Comparison of ENCODE assay signal across 24 cellular contexts in genomic region chr17:50514388-50514787, GRCh38. TPM values are rescaled to one million over a fixed set of nuclear protein-coding genes. Genes with fewer than 3 reads are reported as not detected.
DNase-seq lines count a peak whose midpoint lies in the region; ATAC-seq, FAIRE-seq and TF ChIP-seq lines count a peak whose summit lies in the region.
"Had no signal": no experiment of that assay in that cellular context is flagged by ENCODE, and none has a peak within 500 bp of the region (broad histone marks: within the 10 kb centered on the region; RNA-seq: fewer than 3 reads in every experiment).

No MANE protein-coding gene starts in this region.

- peaks cover 0 to 8% of the 10 kb centered on the region in 2 experiments; a peak in 1 of 5 replicates for H3K27me3 ChIP-seq in HepG2 (ENCODE audit: control insufficient read depth in 1 of 2, insufficient read depth in 2 of 2, low read length in 2 of 2)
- no peaks in the 10 kb centered on the region for H3K27me3 ChIP-seq in right lobe of liver
- H3K27me3 ChIP-seq in mesenchymal stem cell (ENCODE audit: control insufficient read depth in 1 of 2, insufficient read depth in 1 of 2, low read length in 2 of 2) = no peaks in the 10 kb centered on the region
- no peaks in the 10 kb centered on the region for H3K27me3 ChIP-seq in trophoblast cell (ENCODE audit: insufficient read depth, low read length)
- H3K27me3 ChIP-seq in HAP-1 (ENCODE audit: low read depth) = no peaks in the 10 kb centered on the region

- POLR2A ChIA-PET in HepG2 (lab: Yijun Ruan, JAX) = interaction anchor here (1.8 kb wide), 1 partner anchor 11 kb away, joined by 4 read pairs; no protein-coding TSS in a partner anchor

- no peak overlapping the region for H4K8ac ChIP-seq in mesenchymal stem cell (ENCODE audit: low read length)
- H4K8ac ChIP-seq in trophoblast cell (ENCODE audit: low read depth, low read length) = no peak overlapping the region

- H2BK12ac ChIP-seq in mesenchymal stem cell (ENCODE audit: low read length in 2 of 2) (no peak overlapping the region), trophoblast cell (ENCODE audit: low read length) (peak overlapping the region; percentile 1)

- H3K4me2 ChIP-seq in HepG2 (ENCODE audit: low read depth, low read length) (no peak overlapping the region; the same call in 1 of the 2 replicates), mesenchymal stem cell (ENCODE audit: low read length, poor library complexity, severe bottlenecking) (no peak overlapping the region), trophoblast cell (ENCODE audit: low read length) (no peak overlapping the region)

- H3K23ac ChIP-seq in mesenchymal stem cell (ENCODE audit: low read length in 2 of 2) (no peak overlapping the region), trophoblast cell (ENCODE audit: low read length) (no peak overlapping the region)

- in situ Hi-C loops in HepG2 (cut with HindIII; ENCODE audit: extremely low pct_ligation_motif_present, low pct_unique_long_range_greater_than_20kb) = no loop called here
- in situ Hi-C loops in HAP-1 (cut with MboI; ENCODE audit: low sequenced_read_pairs) = no loop called here

- 2% methylated on average over 3 of the region's 3 CpGs for WGBS in HepG2 (ENCODE audit: low lambda C conversion rate)
- 53% methylated on average over 3 of the region's 3 CpGs for WGBS in right lobe of liver (ENCODE audit: insufficient coverage, low coverage, low lambda C conversion rate, missing lambda C conversion rate)
- WGBS in mesenchymal stem cell = 56% methylated on average over 3 of the region's 3 CpGs
- WGBS in trophoblast cell (ENCODE audit: extremely low coverage, insufficient coverage, insufficient read length) = no CpG with 5 or more reads among the region's 3 CpGs

- TF ChIP-seq RAD21 in HepG2 (CRISPR knock-in tag; IDR thresholded peaks at IDR 0.05) = no peak

- H3K4me1 ChIP-seq in HepG2 (ENCODE audit: insufficient read depth, low read length) = peaks cover 58% of the 10 kb centered on the region
- H3K4me1 ChIP-seq in right lobe of liver = peaks cover 0 to 7% (median 0%) of the 10 kb centered on the region in 4 donors
- H3K4me1 ChIP-seq in mesenchymal stem cell (ENCODE audit: control insufficient read depth, insufficient read depth, low read depth, low read length) = peaks cover 17% of the 10 kb centered on the region
- H3K4me1 ChIP-seq in trophoblast cell (ENCODE audit: control insufficient read depth in 1 of 2, insufficient read depth in 2 of 2, low read length in 2 of 2) = peaks cover 11 to 13% of the 10 kb centered on the region in 2 experiments
- peaks cover 4% of the 10 kb centered on the region for H3K4me1 ChIP-seq in HAP-1
- H3K4me1 ChIP-seq: SJSA1 had no signal

- no peak overlapping the region for H2BK15ac ChIP-seq in mesenchymal stem cell (ENCODE audit: low read depth, poor library complexity, severe bottlenecking)

- H3K9ac ChIP-seq in HepG2 (ENCODE audit: insufficient read depth, low read depth, low read length) (no peak overlapping the region), mesenchymal stem cell (ENCODE audit: low read length) (no peak overlapping the region), trophoblast cell (ENCODE audit: low read length) (no peak overlapping the region)

- no TSS peak for BruUV-seq in HepG2 (replicated peaks; lab: Mats Ljungman, UMichigan)

- H3K36me3 ChIP-seq in HepG2 (replicated peaks in 1 of 2; ENCODE audit: control insufficient read depth in 1 of 2, insufficient read depth in 2 of 2, low read length in 2 of 2) (no peaks in the 10 kb centered on the region), right lobe of liver (no peaks in the 10 kb centered on the region), mesenchymal stem cell (ENCODE audit: control insufficient read depth in 1 of 2, insufficient read depth in 2 of 2, low read depth in 1 of 2, low read length in 2 of 2) (no peaks in the 10 kb centered on the region), trophoblast cell (ENCODE audit: control insufficient read depth in 1 of 2, insufficient read depth in 2 of 2, low read length in 2 of 2) (no peaks in the 10 kb centered on the region), HAP-1 (replicated peaks) (no peaks in the 10 kb centered on the region)
- H3K36me3 ChIP-seq: SJSA1 had no signal

- H2BK120ac ChIP-seq in mesenchymal stem cell (ENCODE audit: low read depth, low read length) = no peak overlapping the region
- no peak overlapping the region for H2BK120ac ChIP-seq in trophoblast cell (ENCODE audit: insufficient read depth, low read length, poor library complexity)

- H3K27ac ChIP-seq in HepG2 (ENCODE audit: extremely low read length, insufficient read depth, low read length) (no peak overlapping the region), right lobe of liver (no peak overlapping the region), mesenchymal stem cell (ENCODE audit: low read length, poor library complexity, severe bottlenecking) (peak overlapping the region; percentile 83), trophoblast cell (ENCODE audit: low read depth, low read length) (no peak overlapping the region)
- H3K27ac ChIP-seq: SJSA1 had no signal

- CTCF ChIA-PET in HepG2 (lab: Yijun Ruan, JAX; ENCODE audit: low intra/inter-chr PET ratio, low total read pairs) = no interaction called here

- H2BK5ac ChIP-seq in mesenchymal stem cell (ENCODE audit: low read depth, low read length, poor library complexity, severe bottlenecking) (no peak overlapping the region), trophoblast cell (ENCODE audit: low read depth, low read length, poor library complexity) (peak overlapping the region; percentile 7)

- H3K14ac ChIP-seq in mesenchymal stem cell (ENCODE audit: low read length in 2 of 2) = no peak overlapping the region
- H3K14ac ChIP-seq in trophoblast cell (ENCODE audit: low read length) = no peak overlapping the region

- H4K91ac ChIP-seq in mesenchymal stem cell (ENCODE audit: low read length) (no peak overlapping the region), trophoblast cell (ENCODE audit: low read depth, low read length) (no peak overlapping the region)

- intact Hi-C loops in HepG2 (cut with micrococcal nuclease; ENCODE audit: unreplicated experiment) (no loop called here), right lobe of liver (cut with DNase I) (no loop called here)

- H2AFZ ChIP-seq in HepG2 (ENCODE audit: low read length) (no peak overlapping the region), mesenchymal stem cell (ENCODE audit: low read depth, low read length) (no peak overlapping the region), trophoblast cell (ENCODE audit: insufficient read depth, low read length, poor library complexity) (no peak overlapping the region)

- H4K12ac ChIP-seq in trophoblast cell (ENCODE audit: low read depth, low read length) = no peak overlapping the region

- DNase-seq in HepG2 (ENCODE audit: low spot score) (no peak), right lobe of liver (no peak), mesenchymal stem cell (no peak), trophoblast cell (no peak), HPDE6-E6E7 (ENCODE audit: extremely low spot score) (no peak), COLO668 (lab: John Stamatoyannopoulos, UW; ENCODE audit: unreplicated experiment) (no peak), kidney glomerular epithelial cell (lab: John Stamatoyannopoulos, UW) (no peak), HAP-1 (ENCODE audit: low spot score in 2 of 2) (no peak)
- DNase-seq: 8988T, DMS153, H9, HFFc6, NCI-H1092, NCI-H1417 treated with DMSO at 0.1 percent for 48 hours, NCI-H1694 treated with DMSO at 0.1 percent for 48 hours, NCI-H2081, NCI-H2227 treated with DMSO at 0.1 percent for 48 hours, NCI-H526 treated with DMSO at 0.1 percent for 48 hours, Right ventricle myocardium superior, RPMI8226 had no signal

- H3K79me1 ChIP-seq in mesenchymal stem cell (replicated peaks; ENCODE audit: low read length, poor library complexity, severe bottlenecking) (no peaks in the 10 kb centered on the region), trophoblast cell (ENCODE audit: low read length) (peaks cover 3% of the 10 kb centered on the region)

- no peak for TF ChIP-seq POLR2A in HepG2 (IDR thresholded peaks at IDR 0.05; ENCODE audit: insufficient read depth in 1 of 2, low read depth in 2 of 2, low read length in 2 of 2)
- no peak for TF ChIP-seq POLR2A in right lobe of liver (IDR thresholded peaks at IDR 0.05)

- TF ChIP-seq EP300 in HepG2 (IDR thresholded peaks at IDR 0.05; ENCODE audit: low read depth in 2 of 2, low read length in 2 of 2) (no peak), HepG2 (CRISPR knock-in tag; IDR thresholded peaks at IDR 0.05; ENCODE audit: borderline replicate concordance) (no peak)

- H3K9me3 ChIP-seq in HepG2 (ENCODE audit: low read length) (no peaks in the 10 kb centered on the region), right lobe of liver (no peaks in the 10 kb centered on the region), mesenchymal stem cell (ENCODE audit: control insufficient read depth, low read length) (no peaks in the 10 kb centered on the region), trophoblast cell (ENCODE audit: insufficient read depth, low read depth, low read length) (no peaks in the 10 kb centered on the region), HAP-1 (no peaks in the 10 kb centered on the region)
- H3K9me3 ChIP-seq: SJSA1 had no signal

- FAIRE-seq in HepG2 (lab: Jason Lieb, UNC) = no peak
- FAIRE-seq: GM19239 had no signal

- H3K79me2 ChIP-seq in HepG2 (ENCODE audit: insufficient read depth, low read length) (no peaks in the 10 kb centered on the region), trophoblast cell (ENCODE audit: control insufficient read depth, insufficient read depth, low read length, poor library complexity) (no peaks in the 10 kb centered on the region)

- no peak for ATAC-seq in HepG2
- ATAC-seq in right lobe of liver = no peak

- H3K4me3 ChIP-seq in HepG2 (replicated peaks in 1 of 3; ENCODE audit: insufficient read depth in 1 of 3, low read depth in 2 of 3, low read length in 3 of 3) (no peak overlapping the region), right lobe of liver (no peak overlapping the region), mesenchymal stem cell (ENCODE audit: insufficient read depth in 1 of 2, low read depth in 1 of 2, low read length in 2 of 2) (no peak overlapping the region), trophoblast cell (ENCODE audit: low read depth, low read length) (no peak overlapping the region), HAP-1 (no peak overlapping the region)
- H3K4me3 ChIP-seq: SJSA1 had no signal

- peak overlapping the region; percentile 28 for H2AK5ac ChIP-seq in mesenchymal stem cell (ENCODE audit: low read length, severe bottlenecking)
- no peak overlapping the region for H2AK5ac ChIP-seq in trophoblast cell (ENCODE audit: low read length)

- no peak for TF ChIP-seq CTCF in HepG2 (CRISPR knock-in tag; IDR thresholded peaks at IDR 0.05)
- no peak for TF ChIP-seq CTCF in right lobe of liver (IDR thresholded peaks at IDR 0.05)

- no peaks in the 10 kb centered on the region for H4K20me1 ChIP-seq in HepG2 (ENCODE audit: insufficient read depth, low read length)

- H3K4ac ChIP-seq in mesenchymal stem cell (ENCODE audit: low read depth in 1 of 2, low read length in 2 of 2) (no peak overlapping the region), trophoblast cell (ENCODE audit: low read depth, low read length) (no peak overlapping the region)

- H3K18ac ChIP-seq in mesenchymal stem cell (ENCODE audit: low read depth in 1 of 2, low read length in 2 of 2) = no peak overlapping the region
- no peak overlapping the region for H3K18ac ChIP-seq in trophoblast cell (ENCODE audit: low read length)

RNA-seq across cellular contexts. Expression of gene MYCBPAP, which starts 6.1 kb away (rescaled TPM):
- total RNA-seq in HepG2 (2016; rRNA removed; fragmentation: Illumina TruSeq; extraction: Trizol) (0.24 and 0.36 TPM in 2 replicates), right lobe of liver (under 1 TPM in 1 of 6 experiments, not detected in 5; 0.51 TPM)
- not detected in 2 replicates for total RNA-seq in HepG2 (2016; cell fraction: cytosol; rRNA removed; fragmentation: Illumina TruSeq; extraction: Trizol; ENCODE audit: low read depth)
- total RNA-seq in HepG2 (2016; cell fraction: insoluble cytoplasmic fraction; rRNA removed; fragmentation: Illumina TruSeq; extraction: Trizol) = 0.09 and 0.32 TPM in 2 replicates
- 0.41 TPM in 1 of 2 replicates, not detected in the other for total RNA-seq in HepG2 (2016; cell fraction: membrane; rRNA removed; fragmentation: Illumina TruSeq; extraction: Trizol)
- 0.47 and 1.0 TPM in 2 replicates for total RNA-seq in HepG2 (2016; cell fraction: nucleus; rRNA removed; fragmentation: Illumina TruSeq; extraction: Trizol)
- polyA plus RNA-seq in HepG2 (2011; rRNA removed) = 0.18 and 0.22 TPM in 2 replicates
- 0.12 and 0.13 TPM in 2 replicates for polyA plus RNA-seq in HepG2 (2011; cell fraction: cytosol; rRNA removed)
- 0.69 and 1.0 TPM in 2 replicates for polyA plus RNA-seq in HepG2 (2011; cell fraction: nucleus; rRNA removed)
- 0.48 and 0.56 TPM in 2 replicates for polyA plus RNA-seq in HepG2 (2012)
- polyA plus RNA-seq in HepG2 (2016; cell fraction: cytosol; fragmentation: Illumina TruSeq; extraction: Trizol; ENCODE audit: low read depth) = not detected in 2 replicates
- 0.36 and 0.41 TPM in 2 replicates for polyA plus RNA-seq in HepG2 (2016; cell fraction: insoluble cytoplasmic fraction; fragmentation: Illumina TruSeq; extraction: Trizol; ENCODE audit: low read depth)
- 0.07 TPM in 1 of 2 replicates, not detected in the other for polyA plus RNA-seq in HepG2 (2016; cell fraction: membrane; fragmentation: Illumina TruSeq; extraction: Trizol; ENCODE audit: low read depth)
- polyA plus RNA-seq in HepG2 (2016; cell fraction: nucleus; fragmentation: Illumina TruSeq; extraction: Trizol; ENCODE audit: insufficient read depth, low read depth) = 0.93 and 1.1 TPM in 2 replicates
- polyA minus RNA-seq in HepG2 (2011; rRNA and poly(A)+ RNA removed; ENCODE audit: low replicate concordance) = 0.33 TPM in 1 of 2 replicates, not detected in the other
- polyA minus RNA-seq in HepG2 (2011; cell fraction: cytosol; rRNA and poly(A)+ RNA removed) = not detected in 2 replicates
- 0.52 and 0.75 TPM in 2 replicates for polyA minus RNA-seq in HepG2 (2011; cell fraction: nucleus; rRNA and poly(A)+ RNA removed)
- 0.23 TPM for polyA plus RNA-seq in mesenchymal stem cell (2013, experiment 1 of 2)
- polyA plus RNA-seq in mesenchymal stem cell (2013, experiment 2 of 2) = 0.03 TPM
- polyA plus RNA-seq in trophoblast cell (2013) = 0.08 and 0.18 TPM in 2 replicates
- total RNA-seq: SJSA1 had no signal

RNA-seq across cellular contexts. Expression of gene EPN3, which starts 18.1 kb away (rescaled TPM):
- 0.41 and 0.95 TPM in 2 replicates for total RNA-seq in HepG2 (2016; rRNA removed; fragmentation: Illumina TruSeq; extraction: Trizol)
- 0.88 and 1.1 TPM in 2 replicates for total RNA-seq in HepG2 (2016; cell fraction: cytosol; rRNA removed; fragmentation: Illumina TruSeq; extraction: Trizol; ENCODE audit: low read depth)
- 0.54 and 0.71 TPM in 2 replicates for total RNA-seq in HepG2 (2016; cell fraction: insoluble cytoplasmic fraction; rRNA removed; fragmentation: Illumina TruSeq; extraction: Trizol)
- total RNA-seq in HepG2 (2016; cell fraction: membrane; rRNA removed; fragmentation: Illumina TruSeq; extraction: Trizol) = 0.90 and 1.3 TPM in 2 replicates
- 1.1 and 1.6 TPM in 2 replicates for total RNA-seq in HepG2 (2016; cell fraction: nucleus; rRNA removed; fragmentation: Illumina TruSeq; extraction: Trizol)
- 0.05 and 0.11 TPM in 2 replicates for polyA plus RNA-seq in HepG2 (2011; rRNA removed)
- 0.04 and 0.09 TPM in 2 replicates for polyA plus RNA-seq in HepG2 (2011; cell fraction: cytosol; rRNA removed)
- polyA plus RNA-seq in HepG2 (2011; cell fraction: nucleus; rRNA removed) = 0.23 and 0.35 TPM in 2 replicates
- 0.09 and 0.15 TPM in 2 replicates for polyA plus RNA-seq in HepG2 (2012)
- 0.40 and 0.55 TPM in 2 replicates for polyA plus RNA-seq in HepG2 (2016; cell fraction: cytosol; fragmentation: Illumina TruSeq; extraction: Trizol; ENCODE audit: low read depth)
- polyA plus RNA-seq in HepG2 (2016; cell fraction: insoluble cytoplasmic fraction; fragmentation: Illumina TruSeq; extraction: Trizol; ENCODE audit: low read depth) = 1.2 and 1.4 TPM in 2 replicates
- 0.73 and 0.91 TPM in 2 replicates for polyA plus RNA-seq in HepG2 (2016; cell fraction: membrane; fragmentation: Illumina TruSeq; extraction: Trizol; ENCODE audit: low read depth)
- 1.2 and 1.7 TPM in 2 replicates for polyA plus RNA-seq in HepG2 (2016; cell fraction: nucleus; fragmentation: Illumina TruSeq; extraction: Trizol; ENCODE audit: insufficient read depth, low read depth)
- polyA minus RNA-seq in HepG2 (2011; rRNA and poly(A)+ RNA removed; ENCODE audit: low replicate concordance) = 0.35 and 1.4 TPM in 2 replicates
- 0.20 and 0.53 TPM in 2 replicates for polyA minus RNA-seq in HepG2 (2011; cell fraction: cytosol; rRNA and poly(A)+ RNA removed)
- polyA minus RNA-seq in HepG2 (2011; cell fraction: nucleus; rRNA and poly(A)+ RNA removed) = 1.1 and 3.2 TPM in 2 replicates
- total RNA-seq in right lobe of liver = under 1 TPM in 2 of 6 experiments, not detected in 4; 0.06 to 0.27 TPM
- polyA plus RNA-seq in mesenchymal stem cell (2013, experiment 1 of 2) = 0.01 TPM
- not detected for polyA plus RNA-seq in mesenchymal stem cell (2013, experiment 2 of 2)
- polyA plus RNA-seq in trophoblast cell (2013) = 14.5 and 16.1 TPM in 2 replicates
- polyA plus RNA-seq: BJ had no signal

RNA-seq across cellular contexts. Expression of gene SPATA20, which starts 32.6 kb away (rescaled TPM):
- total RNA-seq in HepG2 (2016; rRNA removed; fragmentation: Illumina TruSeq; extraction: Trizol) (35.7 and 64.8 TPM in 2 replicates), right lobe of liver (100 to 1,000 TPM in 1 of 6 experiments, 10 to 100 TPM in 5; 29.6 to 203 (median 34.2) TPM)
- 38.7 and 45.5 TPM in 2 replicates for total RNA-seq in HepG2 (2016; cell fraction: cytosol; rRNA removed; fragmentation: Illumina TruSeq; extraction: Trizol; ENCODE audit: low read depth)
- 31.6 and 65.5 TPM in 2 replicates for total RNA-seq in HepG2 (2016; cell fraction: insoluble cytoplasmic fraction; rRNA removed; fragmentation: Illumina TruSeq; extraction: Trizol)
- 64.2 and 68.5 TPM in 2 replicates for total RNA-seq in HepG2 (2016; cell fraction: membrane; rRNA removed; fragmentation: Illumina TruSeq; extraction: Trizol)
- 65.8 and 68.8 TPM in 2 replicates for total RNA-seq in HepG2 (2016; cell fraction: nucleus; rRNA removed; fragmentation: Illumina TruSeq; extraction: Trizol)
- polyA plus RNA-seq in HepG2 (2011; rRNA removed) = 36.1 and 38.1 TPM in 2 replicates
- 16.3 and 29.3 TPM in 2 replicates for polyA plus RNA-seq in HepG2 (2011; cell fraction: cytosol; rRNA removed)
- 301 and 348 TPM in 2 replicates for polyA plus RNA-seq in HepG2 (2011; cell fraction: nucleus; rRNA removed)
- polyA plus RNA-seq in HepG2 (2012) = 22.4 and 25.0 TPM in 2 replicates
- 38.7 and 44.0 TPM in 2 replicates for polyA plus RNA-seq in HepG2 (2016; cell fraction: cytosol; fragmentation: Illumina TruSeq; extraction: Trizol; ENCODE audit: low read depth)
- polyA plus RNA-seq in HepG2 (2016; cell fraction: insoluble cytoplasmic fraction; fragmentation: Illumina TruSeq; extraction: Trizol; ENCODE audit: low read depth) = 36.7 and 39.9 TPM in 2 replicates
- 62.1 and 66.1 TPM in 2 replicates for polyA plus RNA-seq in HepG2 (2016; cell fraction: membrane; fragmentation: Illumina TruSeq; extraction: Trizol; ENCODE audit: low read depth)
- 150 and 152 TPM in 2 replicates for polyA plus RNA-seq in HepG2 (2016; cell fraction: nucleus; fragmentation: Illumina TruSeq; extraction: Trizol; ENCODE audit: insufficient read depth, low read depth)
- 11.3 and 57.4 TPM in 2 replicates for polyA minus RNA-seq in HepG2 (2011; rRNA and poly(A)+ RNA removed; ENCODE audit: low replicate concordance)
- 12.1 and 17.9 TPM in 2 replicates for polyA minus RNA-seq in HepG2 (2011; cell fraction: cytosol; rRNA and poly(A)+ RNA removed)
- 52.6 and 68.2 TPM in 2 replicates for polyA minus RNA-seq in HepG2 (2011; cell fraction: nucleus; rRNA and poly(A)+ RNA removed)
- 36.6 TPM for polyA plus RNA-seq in mesenchymal stem cell (2013, experiment 1 of 2)
- 37.2 TPM for polyA plus RNA-seq in mesenchymal stem cell (2013, experiment 2 of 2)
- 13.4 and 15.5 TPM in 2 replicates for polyA plus RNA-seq in trophoblast cell (2013)

RNA-seq across cellular contexts. Expression of gene RSAD1, which starts 35.7 kb away (rescaled TPM):
- total RNA-seq in HepG2 (2016; rRNA removed; fragmentation: Illumina TruSeq; extraction: Trizol) (16.0 and 22.7 TPM in 2 replicates), right lobe of liver (10 to 100 TPM; 17.9 to 26.6 (median 23.4) TPM)
- total RNA-seq in HepG2 (2016; cell fraction: cytosol; rRNA removed; fragmentation: Illumina TruSeq; extraction: Trizol; ENCODE audit: low read depth) = 7.3 and 10.0 TPM in 2 replicates
- 16.9 and 22.5 TPM in 2 replicates for total RNA-seq in HepG2 (2016; cell fraction: insoluble cytoplasmic fraction; rRNA removed; fragmentation: Illumina TruSeq; extraction: Trizol)
- 13.4 and 14.3 TPM in 2 replicates for total RNA-seq in HepG2 (2016; cell fraction: membrane; rRNA removed; fragmentation: Illumina TruSeq; extraction: Trizol)
- total RNA-seq in HepG2 (2016; cell fraction: nucleus; rRNA removed; fragmentation: Illumina TruSeq; extraction: Trizol) = 30.4 and 33.5 TPM in 2 replicates
- polyA plus RNA-seq in HepG2 (2011; rRNA removed) = 27.7 and 36.1 TPM in 2 replicates
- 18.4 and 20.0 TPM in 2 replicates for polyA plus RNA-seq in HepG2 (2011; cell fraction: cytosol; rRNA removed)
- 105 and 113 TPM in 2 replicates for polyA plus RNA-seq in HepG2 (2011; cell fraction: nucleus; rRNA removed)
- polyA plus RNA-seq in HepG2 (2012) = 23.6 and 33.3 TPM in 2 replicates
- 5.4 and 6.8 TPM in 2 replicates for polyA plus RNA-seq in HepG2 (2016; cell fraction: cytosol; fragmentation: Illumina TruSeq; extraction: Trizol; ENCODE audit: low read depth)
- 26.1 and 30.3 TPM in 2 replicates for polyA plus RNA-seq in HepG2 (2016; cell fraction: insoluble cytoplasmic fraction; fragmentation: Illumina TruSeq; extraction: Trizol; ENCODE audit: low read depth)
- 12.5 and 12.8 TPM in 2 replicates for polyA plus RNA-seq in HepG2 (2016; cell fraction: membrane; fragmentation: Illumina TruSeq; extraction: Trizol; ENCODE audit: low read depth)
- polyA plus RNA-seq in HepG2 (2016; cell fraction: nucleus; fragmentation: Illumina TruSeq; extraction: Trizol; ENCODE audit: insufficient read depth, low read depth) = 76.0 and 77.9 TPM in 2 replicates
- polyA minus RNA-seq in HepG2 (2011; rRNA and poly(A)+ RNA removed; ENCODE audit: low replicate concordance) = 18.5 and 34.3 TPM in 2 replicates
- 8.6 and 9.4 TPM in 2 replicates for polyA minus RNA-seq in HepG2 (2011; cell fraction: cytosol; rRNA and poly(A)+ RNA removed)
- polyA minus RNA-seq in HepG2 (2011; cell fraction: nucleus; rRNA and poly(A)+ RNA removed) = 53.4 and 55.7 TPM in 2 replicates
- polyA plus RNA-seq in mesenchymal stem cell (2013, experiment 1 of 2) = 9.6 TPM
- 9.3 TPM for polyA plus RNA-seq in mesenchymal stem cell (2013, experiment 2 of 2)
- 7.2 and 7.7 TPM in 2 replicates for polyA plus RNA-seq in trophoblast cell (2013)

RNA-seq across cellular contexts. Expression of gene CHAD, which starts 45.7 kb away (rescaled TPM):
- total RNA-seq in HepG2 (2016; rRNA removed; fragmentation: Illumina TruSeq; extraction: Trizol) = not detected in 2 replicates
- not detected in 2 replicates for total RNA-seq in HepG2 (2016; cell fraction: cytosol; rRNA removed; fragmentation: Illumina TruSeq; extraction: Trizol; ENCODE audit: low read depth)
- total RNA-seq in HepG2 (2016; cell fraction: insoluble cytoplasmic fraction; rRNA removed; fragmentation: Illumina TruSeq; extraction: Trizol) = 0.09 TPM in 1 of 2 replicates, not detected in the other
- not detected in 2 replicates for total RNA-seq in HepG2 (2016; cell fraction: membrane; rRNA removed; fragmentation: Illumina TruSeq; extraction: Trizol)
- total RNA-seq in HepG2 (2016; cell fraction: nucleus; rRNA removed; fragmentation: Illumina TruSeq; extraction: Trizol) = not detected in 2 replicates
- polyA plus RNA-seq in HepG2 (2011; rRNA removed) = 1.4 and 2.2 TPM in 2 replicates
- polyA plus RNA-seq in HepG2 (2011; cell fraction: cytosol; rRNA removed) = 0.56 and 1.1 TPM in 2 replicates
- 7.9 and 10.0 TPM in 2 replicates for polyA plus RNA-seq in HepG2 (2011; cell fraction: nucleus; rRNA removed)
- 4.3 and 5.0 TPM in 2 replicates for polyA plus RNA-seq in HepG2 (2012)
- polyA plus RNA-seq in HepG2 (2016; cell fraction: cytosol; fragmentation: Illumina TruSeq; extraction: Trizol; ENCODE audit: low read depth) = not detected in 2 replicates
- polyA plus RNA-seq in HepG2 (2016; cell fraction: insoluble cytoplasmic fraction; fragmentation: Illumina TruSeq; extraction: Trizol; ENCODE audit: low read depth) = not detected in 2 replicates
- polyA plus RNA-seq in HepG2 (2016; cell fraction: membrane; fragmentation: Illumina TruSeq; extraction: Trizol; ENCODE audit: low read depth) = not detected in 2 replicates
- polyA plus RNA-seq in HepG2 (2016; cell fraction: nucleus; fragmentation: Illumina TruSeq; extraction: Trizol; ENCODE audit: insufficient read depth, low read depth) = 1.1 TPM in 1 of 2 replicates, not detected in the other
- polyA minus RNA-seq in HepG2 (2011; rRNA and poly(A)+ RNA removed; ENCODE audit: low replicate concordance) = 0.07 and 1.3 TPM in 2 replicates
- not detected in 2 replicates for polyA minus RNA-seq in HepG2 (2011; cell fraction: cytosol; rRNA and poly(A)+ RNA removed)
- 0.64 and 0.87 TPM in 2 replicates for polyA minus RNA-seq in HepG2 (2011; cell fraction: nucleus; rRNA and poly(A)+ RNA removed)
- 10 to 100 TPM in 2 of 6 experiments, 1 to 10 TPM in 4; 1.0 to 11.3 (median 3.8) TPM for total RNA-seq in right lobe of liver
- polyA plus RNA-seq in mesenchymal stem cell (2013, experiment 1 of 2) = not detected
- not detected for polyA plus RNA-seq in mesenchymal stem cell (2013, experiment 2 of 2)
- polyA plus RNA-seq in trophoblast cell (2013) = not detected in 2 replicates
- total RNA-seq: HFFc6, NCI-H460, SJSA1 had no signal
- polyA plus RNA-seq: BJ had no signal
